In the genomic region with DNA sequence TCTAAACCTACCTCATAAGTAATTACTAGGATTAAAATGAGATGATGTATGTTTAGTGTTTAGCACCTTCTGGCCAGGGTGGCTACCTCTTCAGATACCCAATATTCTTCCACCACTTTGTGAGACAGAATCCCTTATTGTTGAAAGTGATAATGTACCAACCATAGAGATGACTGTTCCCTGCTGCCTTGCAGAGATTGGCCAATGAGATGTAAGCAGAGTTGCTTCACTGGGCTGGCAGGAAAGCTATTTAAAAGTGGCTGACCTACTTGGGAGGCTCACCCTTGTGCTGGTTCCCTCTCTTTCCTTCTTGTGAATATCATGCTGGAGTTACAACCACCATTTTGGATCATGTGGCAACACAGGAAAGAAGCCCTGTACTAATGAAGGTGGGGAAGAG, we compare ENCODE assay signal across 17 cellular contexts. TPM values are rescaled to one million over a fixed set of nuclear protein-coding genes. Genes with fewer than 3 reads are reported as not detected.
DNase-seq lines count a peak whose midpoint lies in the region; ATAC-seq and TF ChIP-seq lines count a peak whose summit lies in the region.
"Had no signal": no experiment of that assay in that cellular context is flagged by ENCODE, and none has a peak within 500 bp of the region (broad histone marks: within the 10 kb centered on the region; RNA-seq: fewer than 3 reads in every experiment).

No MANE protein-coding gene starts in this region.

- no peak overlapping the region for H2BK15ac ChIP-seq in mesenchymal stem cell (ENCODE audit: low read depth, poor library complexity, severe bottlenecking)

- H4K91ac ChIP-seq in mesenchymal stem cell (ENCODE audit: low read length) = no peak overlapping the region

- H3K27me3 ChIP-seq in RWPE2 (ENCODE audit: insufficient read depth, poor library complexity, severe bottlenecking) (no peaks in the 10 kb centered on the region), mesenchymal stem cell (ENCODE audit: control insufficient read depth in 1 of 2, insufficient read depth in 1 of 2, low read length in 2 of 2) (peaks cover 3 to 24% of the 10 kb centered on the region in 2 experiments)
- H3K27me3 ChIP-seq: BLaER1 treated with 17β-estradiol and CSF1 and Interleukin-3, amounts not matched to agents 10 nM and 100 nM had no signal

- no peak overlapping the region for H3K4me2 ChIP-seq in mesenchymal stem cell (ENCODE audit: low read length, poor library complexity, severe bottlenecking)
- H3K4me2 ChIP-seq: BLaER1 treated with 17β-estradiol and CSF1 and Interleukin-3, amounts not matched to agents 10 nM and 100 nM; PC-9 had no signal

- DNase-seq in HCEC 1CT (peak; percentile 1), RWPE2 (ENCODE audit: low spot score) (no peak), epithelial cell of esophagus (ENCODE audit: low read depth) (peak; percentile 60), mesenchymal stem cell (no peak), SK-N-DZ (ENCODE audit: low spot score) (no peak), ecto neural progenitor cell (ENCODE audit: low spot score) (no peak), activated T-cell treated with anti-CD3 and anti-CD28 coated beads for 4 hours (no peak)
- DNase-seq: CD8-positive, alpha-beta memory T cell; IMR-90; Kasumi-1; MM.1S; NCI-H1694 treated with DMSO at 0.1 percent for 48 hours; NCI-H2227 treated with DMSO at 0.1 percent for 48 hours; NCI-H524; PC-9 had no signal

- H2AFZ ChIP-seq in mesenchymal stem cell (ENCODE audit: low read depth, low read length) = no peak overlapping the region
- H2AFZ ChIP-seq: PC-9 had no signal

- no peak overlapping the region for H2BK5ac ChIP-seq in mesenchymal stem cell (ENCODE audit: low read depth, low read length, poor library complexity, severe bottlenecking)

- no peak overlapping the region for H3K14ac ChIP-seq in mesenchymal stem cell (ENCODE audit: low read length in 2 of 2)

- H2BK12ac ChIP-seq in mesenchymal stem cell (ENCODE audit: low read length in 2 of 2) = no peak overlapping the region

- H4K8ac ChIP-seq in mesenchymal stem cell (ENCODE audit: low read length) = peak overlapping the region; percentile 45

- H3K36me3 ChIP-seq in RWPE2 (ENCODE audit: low read depth) = peaks cover under 1% of the 10 kb centered on the region
- no peaks in the 10 kb centered on the region for H3K36me3 ChIP-seq in mesenchymal stem cell (ENCODE audit: control insufficient read depth in 1 of 2, insufficient read depth in 2 of 2, low read depth in 1 of 2, low read length in 2 of 2)
- H3K36me3 ChIP-seq: BLaER1 treated with 17β-estradiol and CSF1 and Interleukin-3, amounts not matched to agents 10 nM and 100 nM had no signal

- no peak for TF ChIP-seq CTCF in RWPE2 (IDR thresholded peaks at IDR 0.05; ENCODE audit: poor library complexity, severe bottlenecking)
- no peak for TF ChIP-seq CTCF in epithelial cell of esophagus (IDR thresholded peaks at IDR 0.05; ENCODE audit: insufficient read depth, low read depth, low read length, missing control alignments)

- no peak overlapping the region for H3K4me3 ChIP-seq in RWPE2 (ENCODE audit: severe bottlenecking)
- no peak overlapping the region for H3K4me3 ChIP-seq in epithelial cell of esophagus (ENCODE audit: low read length)
- no peak overlapping the region for H3K4me3 ChIP-seq in mesenchymal stem cell (ENCODE audit: insufficient read depth in 1 of 2, low read depth in 1 of 2, low read length in 2 of 2)
- H3K4me3 ChIP-seq: BLaER1 treated with 17β-estradiol and CSF1 and Interleukin-3, amounts not matched to agents 10 nM and 100 nM; PC-9 had no signal

- H3K9me3 ChIP-seq in RWPE2 (ENCODE audit: severe bottlenecking) = no peaks in the 10 kb centered on the region
- H3K9me3 ChIP-seq in mesenchymal stem cell (ENCODE audit: control insufficient read depth, low read length) = no peaks in the 10 kb centered on the region
- H3K9me3 ChIP-seq: BLaER1 treated with 17β-estradiol and CSF1 and Interleukin-3, amounts not matched to agents 10 nM and 100 nM had no signal

- H3K9ac ChIP-seq in mesenchymal stem cell (ENCODE audit: low read length) = no peak overlapping the region
- H3K9ac ChIP-seq: BLaER1 treated with 17β-estradiol and CSF1 and Interleukin-3, amounts not matched to agents 10 nM and 100 nM had no signal

- ATAC-seq in RWPE2 (ENCODE audit: low read depth) = 0 out of 3 replicates have a peak, but pooled peaks have one; percentile 22

- H3K27ac ChIP-seq in RWPE2 (ENCODE audit: poor library complexity, severe bottlenecking) (no peak overlapping the region), mesenchymal stem cell (ENCODE audit: low read length, poor library complexity, severe bottlenecking) (no peak overlapping the region)
- H3K27ac ChIP-seq: BLaER1 treated with 17β-estradiol and CSF1 and Interleukin-3, amounts not matched to agents 10 nM and 100 nM; PC-9; RWPE1 had no signal

- H3K18ac ChIP-seq in mesenchymal stem cell (ENCODE audit: low read depth in 1 of 2, low read length in 2 of 2) = no peak overlapping the region

- no peak overlapping the region for H3K23ac ChIP-seq in mesenchymal stem cell (ENCODE audit: low read length in 2 of 2)

- H3K79me1 ChIP-seq in mesenchymal stem cell (replicated peaks; ENCODE audit: low read length, poor library complexity, severe bottlenecking) = no peaks in the 10 kb centered on the region

- no peak overlapping the region for H3K4ac ChIP-seq in mesenchymal stem cell (ENCODE audit: low read depth in 1 of 2, low read length in 2 of 2)

- H2AK5ac ChIP-seq in mesenchymal stem cell (ENCODE audit: low read length, severe bottlenecking) = no peak overlapping the region

- no peak overlapping the region for H2BK120ac ChIP-seq in mesenchymal stem cell (ENCODE audit: low read depth, low read length)

- H3K4me1 ChIP-seq in RWPE2 (ENCODE audit: insufficient read depth, poor library complexity, severe bottlenecking) (peaks cover 7% of the 10 kb centered on the region), mesenchymal stem cell (ENCODE audit: control insufficient read depth, insufficient read depth, low read depth, low read length) (no peaks in the 10 kb centered on the region)
- H3K4me1 ChIP-seq: BLaER1 treated with 17β-estradiol and CSF1 and Interleukin-3, amounts not matched to agents 10 nM and 100 nM had no signal

RNA-seq across cellular contexts. Expression of gene TMEM154, which starts 58.9 kb away (rescaled TPM):
- polyA plus RNA-seq in mesenchymal stem cell (2013, experiment 1 of 2) = 10.7 TPM
- 12.0 TPM for polyA plus RNA-seq in mesenchymal stem cell (2013, experiment 2 of 2)
- polyA plus RNA-seq in SK-N-DZ (2014; cell fraction: cytosol; rRNA removed) = not detected in 2 replicates
- not detected in 2 replicates for polyA plus RNA-seq in SK-N-DZ (2014; cell fraction: nucleus; rRNA removed)

Comparison
In these comparisons a context has a peak if more than half of its experiments do, and no peak if none do; other contexts are left out.
1. DNase-seq: peak in HCEC 1CT (single experiment) and epithelial cell of esophagus (single experiment); none in RWPE2 (single experiment), mesenchymal stem cell (single experiment), SK-N-DZ (single experiment), ecto neural progenitor cell (single experiment) and activated T-cell treated with anti-CD3 and anti-CD28 coated beads for 4 hours (single experiment).